Comparison of ENCODE assay signal across 1 cellular context in the genomic region with DNA sequence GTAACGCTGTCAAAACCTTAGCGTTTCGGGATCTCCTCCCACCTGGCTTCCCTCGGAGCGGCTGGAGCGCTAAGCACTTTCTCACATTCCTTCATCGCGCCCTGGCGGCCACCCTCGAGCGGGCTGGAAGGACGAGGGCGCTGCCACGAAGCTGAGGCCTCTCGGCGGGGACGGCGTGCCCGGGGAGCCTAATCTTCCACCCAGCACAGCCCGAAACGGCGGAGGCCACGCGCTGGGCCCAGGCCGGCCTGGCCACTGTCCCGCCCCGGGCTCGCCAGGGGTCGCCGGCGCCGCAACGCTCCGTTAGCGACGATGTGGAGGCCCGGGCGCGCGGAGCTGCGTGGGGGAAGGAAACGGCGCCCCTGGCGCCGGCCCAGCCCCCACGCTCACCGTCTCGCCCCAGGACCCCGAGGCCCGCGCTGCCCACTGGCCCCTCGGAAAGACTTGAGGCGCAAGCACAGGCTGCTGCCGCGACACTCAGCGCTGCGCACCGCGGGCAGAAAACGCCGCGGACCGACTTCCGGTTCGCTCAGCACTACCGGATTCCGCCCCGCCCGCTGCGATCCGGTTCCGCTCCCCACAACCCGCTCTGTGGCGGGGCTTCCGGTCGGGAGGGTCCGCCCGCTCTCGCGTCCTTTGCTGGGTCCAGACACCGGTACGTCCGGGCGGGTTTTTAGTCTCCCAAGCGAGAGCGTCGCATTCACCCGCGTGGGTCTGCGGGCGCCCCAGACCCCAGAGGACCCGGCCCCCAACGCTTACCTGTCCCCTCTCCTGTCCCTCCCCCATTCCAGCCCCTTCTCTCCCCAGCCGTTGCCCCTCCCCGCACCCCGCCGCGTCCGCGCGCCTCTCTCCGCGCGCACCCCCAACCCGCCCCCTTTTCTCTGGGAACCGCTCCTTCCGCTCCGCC.
TF ChIP-seq lines count a peak whose summit lies in the region.

A gene with protein sequence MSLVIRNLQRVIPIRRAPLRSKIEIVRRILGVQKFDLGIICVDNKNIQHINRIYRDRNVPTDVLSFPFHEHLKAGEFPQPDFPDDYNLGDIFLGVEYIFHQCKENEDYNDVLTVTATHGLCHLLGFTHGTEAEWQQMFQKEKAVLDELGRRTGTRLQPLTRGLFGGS (plus strand): TSS at position 582 of the 907 bp plus-strand sequence. CDS start 572 bp downstream, outside the sequence.

TF ChIP-seq in HepG2, 621 proteins besides CTCF, POLR2A, EP300 and RAD21 (continued from another document and continues in another):
- TF ChIP-seq, protein P1, sequence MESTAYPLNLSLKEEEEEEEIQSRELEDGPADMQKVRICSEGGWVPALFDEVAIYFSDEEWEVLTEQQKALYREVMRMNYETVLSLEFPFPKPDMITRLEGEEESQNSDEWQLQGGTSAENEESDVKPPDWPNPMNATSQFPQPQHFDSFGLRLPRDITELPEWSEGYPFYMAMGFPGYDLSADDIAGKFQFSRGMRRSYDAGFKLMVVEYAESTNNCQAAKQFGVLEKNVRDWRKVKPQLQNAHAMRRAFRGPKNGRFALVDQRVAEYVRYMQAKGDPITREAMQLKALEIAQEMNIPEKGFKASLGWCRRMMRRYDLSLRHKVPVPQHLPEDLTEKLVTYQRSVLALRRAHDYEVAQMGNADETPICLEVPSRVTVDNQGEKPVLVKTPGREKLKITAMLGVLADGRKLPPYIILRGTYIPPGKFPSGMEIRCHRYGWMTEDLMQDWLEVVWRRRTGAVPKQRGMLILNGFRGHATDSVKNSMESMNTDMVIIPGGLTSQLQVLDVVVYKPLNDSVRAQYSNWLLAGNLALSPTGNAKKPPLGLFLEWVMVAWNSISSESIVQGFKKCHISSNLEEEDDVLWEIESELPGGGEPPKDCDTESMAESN (CRISPR knock-in tag; conservative IDR thresholded peaks at IDR 0.05): peak; percentile 85; the same call in 1 of the 2 replicates
- 0 out of 2 replicates have a peak, but pooled peaks have one; percentile 33 for TF ChIP-seq HNRNPUL1 (IDR thresholded peaks at IDR 0.05; ENCODE audit: low read depth, low read length)
- no peak for TF ChIP-seq ZNF570 (CRISPR knock-in tag; IDR thresholded peaks at IDR 0.05; ENCODE audit: borderline replicate concordance)
- peak; percentile 96 for TF ChIP-seq PHF20 (CRISPR knock-in tag; IDR thresholded peaks at IDR 0.05)
- TF ChIP-seq KMT2A (CRISPR knock-in tag; IDR thresholded peaks at IDR 0.05): peak; percentile 100
- 0 out of 2 replicates have a peak, but pooled peaks have one; percentile 51 for TF ChIP-seq ZC3H13 (CRISPR knock-in tag; IDR thresholded peaks at IDR 0.05)
- TF ChIP-seq CAMTA2 (CRISPR knock-in tag; IDR thresholded peaks at IDR 0.05; ENCODE audit: borderline replicate concordance): 0 out of 2 replicates have a peak, but pooled peaks have one; percentile 86
- peak; percentile 89 for TF ChIP-seq ETV5 (CRISPR knock-in tag; IDR thresholded peaks at IDR 0.05; ENCODE audit: borderline replicate concordance)
- TF ChIP-seq ZSCAN31 (CRISPR knock-in tag; IDR thresholded peaks at IDR 0.05; ENCODE audit: low read depth): peak; percentile 88
- TF ChIP-seq TCF12 (IDR thresholded peaks at IDR 0.05): no peak
- peak; percentile 80 for TF ChIP-seq TCF12 (CRISPR knock-in tag; IDR thresholded peaks at IDR 0.05)
- no peak for TF ChIP-seq SCMH1 (CRISPR knock-in tag; IDR thresholded peaks at IDR 0.05; ENCODE audit: borderline replicate concordance)
- peak; percentile 77; the same call in 1 of the 2 replicates for TF ChIP-seq ZNF224 (CRISPR knock-in tag; IDR thresholded peaks at IDR 0.05)
- TF ChIP-seq, protein P2, sequence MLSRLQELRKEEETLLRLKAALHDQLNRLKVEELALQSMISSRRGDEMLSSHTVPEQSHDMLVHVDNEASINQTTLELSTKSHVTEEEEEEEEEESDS (CRISPR knock-in tag; IDR thresholded peaks at IDR 0.05; ENCODE audit: borderline replicate concordance): no peak
- TF ChIP-seq MAFF (IDR thresholded peaks at IDR 0.05; ENCODE audit: low read depth, low read length): no peak
- TF ChIP-seq, protein P3, sequence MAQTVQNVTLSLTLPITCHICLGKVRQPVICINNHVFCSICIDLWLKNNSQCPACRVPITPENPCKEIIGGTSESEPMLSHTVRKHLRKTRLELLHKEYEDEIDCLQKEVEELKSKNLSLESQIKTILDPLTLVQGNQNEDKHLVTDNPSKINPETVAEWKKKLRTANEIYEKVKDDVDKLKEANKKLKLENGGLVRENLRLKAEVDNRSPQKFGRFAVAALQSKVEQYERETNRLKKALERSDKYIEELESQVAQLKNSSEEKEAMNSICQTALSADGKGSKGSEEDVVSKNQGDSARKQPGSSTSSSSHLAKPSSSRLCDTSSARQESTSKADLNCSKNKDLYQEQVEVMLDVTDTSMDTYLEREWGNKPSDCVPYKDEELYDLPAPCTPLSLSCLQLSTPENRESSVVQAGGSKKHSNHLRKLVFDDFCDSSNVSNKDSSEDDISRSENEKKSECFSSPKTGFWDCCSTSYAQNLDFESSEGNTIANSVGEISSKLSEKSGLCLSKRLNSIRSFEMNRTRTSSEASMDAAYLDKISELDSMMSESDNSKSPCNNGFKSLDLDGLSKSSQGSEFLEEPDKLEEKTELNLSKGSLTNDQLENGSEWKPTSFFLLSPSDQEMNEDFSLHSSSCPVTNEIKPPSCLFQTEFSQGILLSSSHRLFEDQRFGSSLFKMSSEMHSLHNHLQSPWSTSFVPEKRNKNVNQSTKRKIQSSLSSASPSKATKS (CRISPR knock-in tag; IDR thresholded peaks at IDR 0.05): no peak
- no peak for TF ChIP-seq ZNF850 (CRISPR knock-in tag; conservative IDR thresholded peaks at IDR 0.05)
- TF ChIP-seq, protein P4, sequence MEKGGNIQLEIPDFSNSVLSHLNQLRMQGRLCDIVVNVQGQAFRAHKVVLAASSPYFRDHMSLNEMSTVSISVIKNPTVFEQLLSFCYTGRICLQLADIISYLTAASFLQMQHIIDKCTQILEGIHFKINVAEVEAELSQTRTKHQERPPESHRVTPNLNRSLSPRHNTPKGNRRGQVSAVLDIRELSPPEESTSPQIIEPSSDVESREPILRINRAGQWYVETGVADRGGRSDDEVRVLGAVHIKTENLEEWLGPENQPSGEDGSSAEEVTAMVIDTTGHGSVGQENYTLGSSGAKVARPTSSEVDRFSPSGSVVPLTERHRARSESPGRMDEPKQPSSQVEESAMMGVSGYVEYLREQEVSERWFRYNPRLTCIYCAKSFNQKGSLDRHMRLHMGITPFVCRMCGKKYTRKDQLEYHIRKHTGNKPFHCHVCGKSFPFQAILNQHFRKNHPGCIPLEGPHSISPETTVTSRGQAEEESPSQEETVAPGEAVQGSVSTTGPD (CRISPR knock-in tag; IDR thresholded peaks at IDR 0.05): no peak
- TF ChIP-seq ZKSCAN1 (IDR thresholded peaks at IDR 0.05; ENCODE audit: low read length): no peak
- no peak for TF ChIP-seq ZNF781 (CRISPR knock-in tag; IDR thresholded peaks at IDR 0.05; ENCODE audit: borderline replicate concordance, not compliant biosample characterization)
- peak; percentile 55; the same call in 1 of the 2 replicates for TF ChIP-seq AHR (CRISPR knock-in tag; IDR thresholded peaks at IDR 0.05)
- peak; percentile 72 for TF ChIP-seq CBX1 (IDR thresholded peaks at IDR 0.05; ENCODE audit: low read depth)
- TF ChIP-seq NAIF1 (CRISPR knock-in tag; IDR thresholded peaks at IDR 0.05; ENCODE audit: borderline replicate concordance): peak; percentile 63; the same call in 1 of the 2 replicates
- no peak for TF ChIP-seq FOXK2 (IDR thresholded peaks at IDR 0.05)
- TF ChIP-seq ZNF709 (CRISPR knock-in tag; IDR thresholded peaks at IDR 0.05): 0 out of 2 replicates have a peak, but pooled peaks have one; percentile 67
- no peak for TF ChIP-seq CENPT (CRISPR knock-in tag; IDR thresholded peaks at IDR 0.05; ENCODE audit: low read depth)
- TF ChIP-seq NFYC (CRISPR knock-in tag; IDR thresholded peaks at IDR 0.05): no peak
- no peak for TF ChIP-seq ZNF577 (CRISPR knock-in tag; IDR thresholded peaks at IDR 0.05; ENCODE audit: borderline replicate concordance, low read depth)
- TF ChIP-seq, protein P5, sequence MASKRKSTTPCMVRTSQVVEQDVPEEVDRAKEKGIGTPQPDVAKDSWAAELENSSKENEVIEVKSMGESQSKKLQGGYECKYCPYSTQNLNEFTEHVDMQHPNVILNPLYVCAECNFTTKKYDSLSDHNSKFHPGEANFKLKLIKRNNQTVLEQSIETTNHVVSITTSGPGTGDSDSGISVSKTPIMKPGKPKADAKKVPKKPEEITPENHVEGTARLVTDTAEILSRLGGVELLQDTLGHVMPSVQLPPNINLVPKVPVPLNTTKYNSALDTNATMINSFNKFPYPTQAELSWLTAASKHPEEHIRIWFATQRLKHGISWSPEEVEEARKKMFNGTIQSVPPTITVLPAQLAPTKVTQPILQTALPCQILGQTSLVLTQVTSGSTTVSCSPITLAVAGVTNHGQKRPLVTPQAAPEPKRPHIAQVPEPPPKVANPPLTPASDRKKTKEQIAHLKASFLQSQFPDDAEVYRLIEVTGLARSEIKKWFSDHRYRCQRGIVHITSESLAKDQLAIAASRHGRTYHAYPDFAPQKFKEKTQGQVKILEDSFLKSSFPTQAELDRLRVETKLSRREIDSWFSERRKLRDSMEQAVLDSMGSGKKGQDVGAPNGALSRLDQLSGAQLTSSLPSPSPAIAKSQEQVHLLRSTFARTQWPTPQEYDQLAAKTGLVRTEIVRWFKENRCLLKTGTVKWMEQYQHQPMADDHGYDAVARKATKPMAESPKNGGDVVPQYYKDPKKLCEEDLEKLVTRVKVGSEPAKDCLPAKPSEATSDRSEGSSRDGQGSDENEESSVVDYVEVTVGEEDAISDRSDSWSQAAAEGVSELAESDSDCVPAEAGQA (IDR thresholded peaks at IDR 0.05; ENCODE audit: low read depth): no peak
- TF ChIP-seq, protein P5 (CRISPR knock-in tag; IDR thresholded peaks at IDR 0.05; ENCODE audit: borderline replicate concordance): 0 out of 2 replicates have a peak, but pooled peaks have one; percentile 34
- TF ChIP-seq, protein P6, sequence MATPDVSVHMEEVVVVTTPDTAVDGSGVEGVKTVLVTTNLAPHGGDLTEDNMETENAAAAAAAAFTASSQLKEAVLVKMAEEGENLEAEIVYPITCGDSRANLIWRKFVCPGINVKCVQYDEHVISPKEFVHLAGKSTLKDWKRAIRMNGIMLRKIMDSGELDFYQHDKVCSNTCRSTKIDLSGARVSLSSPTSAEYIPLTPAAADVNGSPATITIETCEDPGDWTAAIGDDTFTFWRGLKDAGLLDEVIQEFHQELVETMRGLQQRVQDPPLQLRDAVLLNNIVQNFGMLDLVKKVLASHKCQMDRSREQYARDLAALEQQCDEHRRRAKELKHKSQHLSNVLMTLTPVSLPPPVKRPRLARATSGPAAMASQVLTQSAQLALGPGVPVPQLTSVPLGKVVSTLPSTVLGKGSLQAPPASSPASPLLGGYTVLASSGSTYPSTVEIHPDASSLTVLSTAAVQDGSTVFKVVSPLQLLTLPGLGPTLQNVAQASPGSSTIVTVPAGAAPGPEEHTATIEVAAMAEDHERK (CRISPR knock-in tag; IDR thresholded peaks at IDR 0.05; ENCODE audit: low read depth): no peak
- peak; percentile 50; the same call in 1 of the 2 replicates for TF ChIP-seq ZNF431 (CRISPR knock-in tag; IDR thresholded peaks at IDR 0.05; ENCODE audit: borderline replicate concordance, low read depth)
